26 cellular contexts compared by ENCODE assay signal in genomic region chr11:12770966-12771597, GRCh38.
DNase-seq lines count a peak whose midpoint lies in the region; ATAC-seq, FAIRE-seq and TF ChIP-seq lines count a peak whose summit lies in the region.
"Had no signal": no experiment of that assay in that cellular context is flagged by ENCODE, and none has a peak within 500 bp of the region (broad histone marks: within the 10 kb centered on the region; RNA-seq: fewer than 3 reads in every experiment).

No MANE protein-coding gene starts in this region.

- H3K9me3 ChIP-seq in A549 (no peaks in the 10 kb centered on the region), PC-3 (ENCODE audit: low read length) (no peaks in the 10 kb centered on the region), psoas muscle (no peaks in the 10 kb centered on the region)
- no peaks in the 10 kb centered on the region for H3K9me3 ChIP-seq in CD8-positive, alpha-beta T cell (ENCODE audit: low read length)
- H3K9me3 ChIP-seq: Caco-2, heart right ventricle, tibial nerve had no signal

- no peaks in the 10 kb centered on the region for H3K27me3 ChIP-seq in PC-3 (ENCODE audit: low read length)
- no peaks in the 10 kb centered on the region for H3K27me3 ChIP-seq in psoas muscle (ENCODE audit: insufficient read depth in 3 of 3, low read length in 2 of 3)
- H3K27me3 ChIP-seq in CD8-positive, alpha-beta T cell (ENCODE audit: insufficient read depth, low read length): no peaks in the 10 kb centered on the region
- H3K27me3 ChIP-seq: heart right ventricle, tibial nerve had no signal

- H3K27ac ChIP-seq in A549 (peak overlapping the region; percentile 86 to 92), PC-3 (ENCODE audit: low read length) (peak overlapping the region; percentile 87), psoas muscle (peak overlapping the region; percentile 83)
- no peak overlapping the region for H3K27ac ChIP-seq in CD8-positive, alpha-beta T cell (ENCODE audit: low read depth, low read length)
- H3K27ac ChIP-seq: WERI-Rb-1 had no signal

- H4K20me1 ChIP-seq in PC-3 (ENCODE audit: low read length): no peaks in the 10 kb centered on the region

- H3F3A ChIP-seq in PC-3 (ENCODE audit: low read length, unreplicated experiment): no peaks in the 10 kb centered on the region

- no peak overlapping the region for H3K27ac Mint-ChIP-seq in CD8-positive, alpha-beta T cell
- H3K27ac Mint-ChIP-seq: activated CD4-positive, alpha-beta T cell treated with anti-CD3 and anti-CD28 coated beads, Interleukin-2, amount 10 ng/mL, durations not matched to agents 24 days and 14 days; activated T-cell treated with anti-CD3 and anti-CD28 coated beads, Interleukin-2, amount 50 U/mL, for 24 hours; progenitor cell of endocrine pancreas; stimulated activated naive CD8-positive, alpha-beta T cell treated with anti-CD3 and anti-CD28 coated beads, Interleukin-15, Interleukin-2, amounts not matched to agents 100 ng/mL and 50 ng/mL, for 24 hours had no signal

- no peak for TF ChIP-seq EP300 in A549 (IDR thresholded peaks at IDR 0.05)

- TF ChIP-seq CTCF in A549 (IDR thresholded peaks at IDR 0.05): no peak
- no peak for TF ChIP-seq CTCF in PC-3 (conservative IDR thresholded peaks at IDR 0.05; ENCODE audit: low read depth, low read length)
- no peak for TF ChIP-seq CTCF in psoas muscle (IDR thresholded peaks at IDR 0.05)
- TF ChIP-seq CTCF in CD8-positive, alpha-beta T cell (IDR thresholded peaks at IDR 0.05): no peak

- CTCF ChIA-PET in A549 (lab: Yijun Ruan, JAX): interaction anchor here (0.8 to 2.2 kb wide), 7 partner anchors 11 to 439 kb away, joined by 3 to 6 read pairs (median 4); no protein-coding TSS in a partner anchor
- CTCF ChIA-PET in PC-3 (lab: Charles Lee): no interaction called here
- CTCF ChIA-PET in CD8-positive, alpha-beta T cell (lab: Charles Lee): no interaction called here

- H3K4me1 ChIP-seq in A549 (peaks cover 92% of the 10 kb centered on the region), PC-3 (ENCODE audit: insufficient read depth, low read length) (peaks cover 42% of the 10 kb centered on the region), psoas muscle (peaks cover 76% of the 10 kb centered on the region)
- H3K4me1 ChIP-seq in CD8-positive, alpha-beta T cell (ENCODE audit: insufficient read depth, low read length): no peaks in the 10 kb centered on the region

- H3K4me3 Mint-ChIP-seq in CD8-positive, alpha-beta T cell: no peak overlapping the region
- H3K4me3 Mint-ChIP-seq: activated CD4-positive, alpha-beta T cell treated with anti-CD3 and anti-CD28 coated beads, Interleukin-2, amount 10 ng/mL, durations not matched to agents 24 days and 14 days; activated T-cell treated with anti-CD3 and anti-CD28 coated beads, Interleukin-2, amount 50 U/mL, for 24 hours; stimulated activated naive CD8-positive, alpha-beta T cell treated with anti-CD3 and anti-CD28 coated beads, Interleukin-15, Interleukin-2, amounts not matched to agents 100 ng/mL and 50 ng/mL, for 24 hours had no signal

- H3K9me2 ChIP-seq in PC-3 (replicated peaks; ENCODE audit: low read length): no peaks in the 10 kb centered on the region

- ATAC-seq in A549 (no peak), PC-3 (no peak), esophagus mucosa (peak; percentile 69), psoas muscle (no peak), left colon (no peak)
- no peak for ATAC-seq in CD8-positive, alpha-beta T cell

- H3K27me3 Mint-ChIP-seq in CD8-positive, alpha-beta T cell (ENCODE audit: low read depth): peaks cover 21% of the 10 kb centered on the region
- H3K27me3 Mint-ChIP-seq: progenitor cell of endocrine pancreas had no signal

- H3K9ac ChIP-seq in PC-3 (ENCODE audit: low read length): no peak overlapping the region; the same call in 1 of the 2 replicates

- intact Hi-C loops in PC-3 (cut with micrococcal nuclease): loop anchor here (2.0 to 5.0 kb wide), 2 partner anchors 46 to 79 kb away; no protein-coding TSS in a partner anchor
- intact Hi-C loops in psoas muscle (cut with DNase I): no loop called here
- intact Hi-C loops in left colon (cut with DNase I, micrococcal nuclease): no loop called here
- intact Hi-C loops in CD8-positive, alpha-beta T cell (cut with DNase I, micrococcal nuclease): no loop called here

- POLR2A ChIA-PET in A549 (lab: Yijun Ruan, JAX): no interaction called here
- POLR2A ChIA-PET in PC-3 (lab: Charles Lee; ENCODE audit: unreplicated experiment): no interaction called here
- POLR2A ChIA-PET in CD8-positive, alpha-beta T cell (lab: Charles Lee): no interaction called here

- no peak for FAIRE-seq in A549 (lab: Jason Lieb, UNC)
- FAIRE-seq: endothelial cell of umbilical vein had no signal

- H3K36me3 Mint-ChIP-seq in CD8-positive, alpha-beta T cell: no peaks in the 10 kb centered on the region

- BruUV-seq in PC-3 (replicated peaks; lab: Mats Ljungman, UMichigan): no TSS peak

- no peak for TF ChIP-seq RAD21 in A549 (conservative IDR thresholded peaks at IDR 0.05 in 1 of 2, IDR thresholded peaks at IDR 0.05 in 1 of 2)

- H3K36me3 ChIP-seq in PC-3 (ENCODE audit: low read depth, low read length) (0 out of 2 replicates have a peak, but pooled peaks cover 6% of the 10 kb centered on the region), psoas muscle (ENCODE audit: insufficient read depth in 1 of 2, low read depth in 1 of 2) (peaks cover 0 to 5% of the 10 kb centered on the region in 2 donors)
- no peaks in the 10 kb centered on the region for H3K36me3 ChIP-seq in CD8-positive, alpha-beta T cell (ENCODE audit: insufficient read depth, low read length)
- H3K36me3 ChIP-seq: heart right ventricle, tibial nerve had no signal

- 94% methylated on average over 8 of the region's 8 CpGs for WGBS in A549 (ENCODE audit: missing lambda C conversion rate)
- 61 to 71% (median 65%) methylated on average over 8 of the region's 8 CpGs for WGBS in psoas muscle, 3 donors

- no peaks in the 10 kb centered on the region for H3K9me3 Mint-ChIP-seq in CD8-positive, alpha-beta T cell
- H3K9me3 Mint-ChIP-seq: activated CD4-positive, alpha-beta T cell treated with anti-CD3 and anti-CD28 coated beads, Interleukin-2, amount 10 ng/mL, durations not matched to agents 24 days and 14 days; activated T-cell treated with anti-CD3 and anti-CD28 coated beads, Interleukin-2, amount 50 U/mL, for 24 hours; stimulated activated naive CD8-positive, alpha-beta T cell treated with anti-CD3 and anti-CD28 coated beads, Interleukin-15, Interleukin-2, amounts not matched to agents 100 ng/mL and 50 ng/mL, for 24 hours had no signal

- no peak overlapping the region for H3K4me3 ChIP-seq in A549
- H3K4me3 ChIP-seq in PC-3 (ENCODE audit: low read length): no peak overlapping the region
- H3K4me3 ChIP-seq in psoas muscle: no peak overlapping the region
- H3K4me3 ChIP-seq in CD8-positive, alpha-beta T cell (ENCODE audit: low read depth, low read length): no peak overlapping the region
- H3K4me3 ChIP-seq: heart right ventricle, tibial nerve had no signal

- no peak for TF ChIP-seq POLR2A in A549 (IDR thresholded peaks at IDR 0.05; ENCODE audit: low read length)

- peak overlapping the region; percentile 77 for H3K4me2 ChIP-seq in A549
- H3K4me2 ChIP-seq in PC-3 (ENCODE audit: low read length): peak overlapping the region; percentile 62

- H2AFZ ChIP-seq in PC-3 (ENCODE audit: low read length): no peak overlapping the region

- DNase-seq in A549 (ENCODE audit: low read depth in 1 of 2, low spot score in 1 of 2): no peak
- DNase-seq in PC-3: no peak
- DNase-seq in psoas muscle: no peak
- DNase-seq in left colon: no peak
- no peak for DNase-seq in CD8-positive, alpha-beta T cell
- DNase-seq in HCEC 1CT: no peak
- no peak for DNase-seq in activated CD4-positive, alpha-beta T cell treated with anti-CD3 and anti-CD28 coated beads for 1 hour
- DNase-seq: activated CD4-positive, alpha-beta T cell treated with anti-CD3 and anti-CD28 coated beads, Interleukin-2, amount 10 ng/mL, durations not matched to agents 24 days and 14 days; activated gamma-delta T cell treated with Interleukin-2 at 50 U/mL for 16 hours; activated T-cell treated with anti-CD3 and anti-CD28 coated beads, Interleukin-2, amount 50 U/mL, for 24 hours; Caco-2; cerebellar nuclear complex; foreskin fibroblast; GF-D8; heart right ventricle; NCI-H146; NCI-H2107; SHP77; SW 1271; T1000; WERI-Rb-1 had no signal

- H3K79me2 ChIP-seq in PC-3 (ENCODE audit: low read length): peaks cover 92% of the 10 kb centered on the region

- no peaks in the 10 kb centered on the region for H3K4me1 Mint-ChIP-seq in CD8-positive, alpha-beta T cell (ENCODE audit: low read depth)

TF ChIP-seq in A549, 52 proteins besides CTCF, POLR2A, EP300 and RAD21:
- TF ChIP-seq RFX5 (IDR thresholded peaks at IDR 0.05) (no peak), FOSL2 (IDR thresholded peaks at IDR 0.05) (no peak), FOSL2 (CRISPR knock-in tag; IDR thresholded peaks at IDR 0.05) (no peak), NPAS2 (CRISPR knock-in tag; IDR thresholded peaks at IDR 0.05; ENCODE audit: borderline replicate concordance) (no peak), MYC (IDR thresholded peaks at IDR 0.05; ENCODE audit: borderline replicate concordance, low read length) (no peak), PHF8 (IDR thresholded peaks at IDR 0.05; ENCODE audit: borderline replicate concordance, low read depth) (no peak), ZC3H11A (IDR thresholded peaks at IDR 0.05) (no peak)
